Comparison of ENCODE assay signal across 7 cellular contexts in the genomic region with DNA sequence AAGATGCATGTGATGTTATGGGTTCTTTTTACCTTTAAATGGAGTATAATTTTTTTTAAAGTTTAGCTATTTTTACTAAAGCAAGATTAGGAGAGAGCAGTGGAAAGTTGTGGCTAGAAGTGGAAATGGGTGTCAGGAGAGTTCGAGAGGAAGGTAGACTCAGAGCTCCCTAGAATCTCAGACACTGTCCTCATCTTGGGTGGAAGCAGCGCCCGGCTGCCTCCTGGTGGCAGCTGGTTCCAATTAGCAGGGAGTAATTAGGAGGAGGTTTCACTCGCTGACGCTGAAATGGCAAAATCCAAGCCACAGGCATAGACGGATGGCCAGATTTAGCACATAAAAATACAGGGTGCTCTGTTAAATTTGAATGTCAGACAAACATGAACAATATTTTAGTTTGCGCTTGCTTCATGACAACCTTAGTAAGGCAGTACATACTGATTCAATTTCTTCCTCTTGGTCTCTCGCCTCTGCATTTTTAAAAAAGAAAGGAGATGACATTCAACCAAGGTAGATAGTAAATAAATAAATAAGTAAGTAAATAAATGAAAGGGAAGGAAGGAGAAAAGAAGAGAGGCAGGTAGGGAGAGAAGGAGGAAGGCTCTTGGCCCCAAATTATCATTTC. TPM values are rescaled to one million over a fixed set of nuclear protein-coding genes. Genes with fewer than 3 reads are reported as not detected.
DNase-seq lines count a peak whose midpoint lies in the region; ATAC-seq and TF ChIP-seq lines count a peak whose summit lies in the region.

No MANE protein-coding gene starts in this region.

- no peaks in the 10 kb centered on the region for H3K4me1 Mint-ChIP-seq in activated naive CD8-positive, alpha-beta T cell treated with anti-CD3 and anti-CD28 coated beads for 36 hours

- H3K9me3 ChIP-seq in heart left ventricle (peaks cover 0 to 4% (median 0%) of the 10 kb centered on the region in 12 donors), prostate gland (no peaks in the 10 kb centered on the region)

- H3K27me3 Mint-ChIP-seq in activated naive CD8-positive, alpha-beta T cell treated with anti-CD3 and anti-CD28 coated beads for 36 hours, result peaks cover 44% of the 10 kb centered on the region

- no peak for TF ChIP-seq POLR2A in heart left ventricle (IDR thresholded peaks at IDR 0.05)
- TF ChIP-seq POLR2A in prostate gland (IDR thresholded peaks at IDR 0.05), result no peak

- peak; percentile 69 for ATAC-seq in HG02798 (IDR thresholded peaks at IDR 0.05; ENCODE audit: poor library complexity, unreplicated experiment)
- peak in 3 of 4 donors; percentile 80 to 87 (median 86) for ATAC-seq in heart left ventricle
- no peak for ATAC-seq in HG03469 (IDR thresholded peaks at IDR 0.05; ENCODE audit: unreplicated experiment)

- H3K27ac Mint-ChIP-seq in activated naive CD8-positive, alpha-beta T cell treated with anti-CD3 and anti-CD28 coated beads for 36 hours, result no peak overlapping the region

- no peak overlapping the region for H3K4me3 Mint-ChIP-seq in activated naive CD8-positive, alpha-beta T cell treated with anti-CD3 and anti-CD28 coated beads for 36 hours

- H3K36me3 ChIP-seq in GM06990 (ENCODE audit: control insufficient read depth, insufficient read depth, low read length) (no peaks in the 10 kb centered on the region), heart left ventricle (no peaks in the 10 kb centered on the region), prostate gland (no peaks in the 10 kb centered on the region)

- H3K4me1 ChIP-seq in heart left ventricle (peaks cover 0 to 7% (median 0%) of the 10 kb centered on the region in 12 donors), prostate gland (replicated peaks) (no peaks in the 10 kb centered on the region)

- no peaks in the 10 kb centered on the region for H3K36me3 Mint-ChIP-seq in activated naive CD8-positive, alpha-beta T cell treated with anti-CD3 and anti-CD28 coated beads for 36 hours

- DNase-seq in GM06990 (ENCODE audit: extremely low read depth, insufficient read length), result peak; percentile 7
- DNase-seq in NOMO-1 (lab: John Stamatoyannopoulos, UW; ENCODE audit: unreplicated experiment in 2 of 2), result peak; percentile 28 to 77
- DNase-seq in activated naive CD8-positive, alpha-beta T cell treated with anti-CD3 and anti-CD28 coated beads for 36 hours, result peak; percentile 35
- peak; percentile 34 to 64 (median 44) for DNase-seq in heart left ventricle
- peak; percentile 51 for DNase-seq in prostate gland (ENCODE audit: low spot score)

- H3K4me3 ChIP-seq in GM06990 (replicated peaks; ENCODE audit: low read depth, low read length), result no peak overlapping the region
- H3K4me3 ChIP-seq in heart left ventricle, result no peak overlapping the region
- H3K4me3 ChIP-seq in prostate gland, result no peak overlapping the region

- 14 to 17% (median 16%) methylated on average over 8 of the region's 8 CpGs for WGBS in heart left ventricle, 4 donors
- WGBS in prostate gland, result 14% methylated on average over 8 of the region's 8 CpGs

- no peaks in the 10 kb centered on the region for H3K9me3 Mint-ChIP-seq in activated naive CD8-positive, alpha-beta T cell treated with anti-CD3 and anti-CD28 coated beads for 36 hours

- H3K27ac ChIP-seq in heart left ventricle, result no peak overlapping the region
- H3K27ac ChIP-seq in prostate gland, result no peak overlapping the region

- no peaks in the 10 kb centered on the region; the same call in 1 of the 2 replicates for H3K27me3 ChIP-seq in GM06990 (replicated peaks; ENCODE audit: control insufficient read depth, insufficient read depth, low read length)
- peaks cover 0 to 19% (median 0%) of the 10 kb centered on the region in 9 donors for H3K27me3 ChIP-seq in heart left ventricle
- no peaks in the 10 kb centered on the region for H3K27me3 ChIP-seq in prostate gland (replicated peaks; ENCODE audit: insufficient read depth)

- intact Hi-C loops in heart left ventricle (cut with DNase I), result loop anchor here in 7 of 10 donors (2.0 to 10.0 kb wide), 6 partner anchors 69 to 264 kb away; a partner anchor contains a TSS
- intact Hi-C loops in prostate gland (cut with DNase I), result loop anchor here (2.0 to 10.0 kb wide), 2 partner anchors 111 to 251 kb away; a partner anchor contains a TSS

- peak; percentile 76 for TF ChIP-seq CTCF in GM06990 (IDR thresholded peaks at IDR 0.05; ENCODE audit: insufficient read depth, low read length, poor library complexity, severe bottlenecking)
- peak; percentile 43 to 77 (median 62) for TF ChIP-seq CTCF in heart left ventricle (IDR thresholded peaks at IDR 0.05)
- peak; percentile 26 to 76 (median 62) for TF ChIP-seq CTCF in prostate gland (IDR thresholded peaks at IDR 0.05)

RNA-seq across cellular contexts. Expression of a gene that starts 58.5 kb away (rescaled TPM):
- not detected for total RNA-seq in activated naive CD8-positive, alpha-beta T cell treated with anti-CD3 and anti-CD28 coated beads for 36 hours
- total RNA-seq in heart left ventricle, result under 1 TPM in 2 of 9 donors, not detected in 7; 0.52 to 0.57 TPM
- under 1 TPM in 1 of 2 donors, not detected in 1; 0.30 TPM for polyA plus RNA-seq in heart left ventricle
- total RNA-seq in prostate gland, result under 1 TPM; 0.23 to 0.91 TPM
